In the genomic region with DNA sequence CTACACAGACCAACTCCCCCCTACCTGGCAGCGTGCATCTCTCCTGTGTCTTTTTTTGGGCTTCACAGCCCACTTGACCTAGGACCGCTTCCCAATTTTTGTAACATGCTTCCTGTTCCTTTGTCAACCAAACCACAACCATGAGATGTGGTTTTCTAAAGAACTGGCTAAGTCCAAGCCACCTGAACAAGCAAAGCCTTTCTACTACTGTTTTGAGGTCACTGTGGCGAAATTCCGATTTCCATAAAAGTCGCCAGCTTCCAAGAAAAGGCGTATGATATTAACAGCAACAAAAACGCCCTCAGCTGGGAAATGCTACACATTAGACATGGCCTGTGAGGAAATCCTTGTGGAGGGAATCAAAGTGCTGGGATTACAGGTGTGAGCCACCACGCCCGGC, we compare ENCODE assay signal across 20 cellular contexts. TPM values are rescaled to one million over a fixed set of nuclear protein-coding genes. Genes with fewer than 3 reads are reported as not detected.
A peak's percentile ranks its signal among the peaks of the same experiment; 100 is the strongest.
DNase-seq lines count a peak whose midpoint lies in the region; ATAC-seq, FAIRE-seq and TF ChIP-seq lines count a peak whose summit lies in the region.
"Had no signal": no experiment of that assay in that cellular context is flagged by ENCODE, and none has a peak within 500 bp of the region (broad histone marks: within the 10 kb centered on the region; RNA-seq: fewer than 3 reads in every experiment).

No MANE protein-coding gene starts in this region.

- TF ChIP-seq RAD21 in K562 (CRISPR knock-in tag; conservative IDR thresholded peaks at IDR 0.05 in 1 of 2, IDR thresholded peaks at IDR 0.05 in 1 of 2), result no peak

- H3K27ac ChIP-seq in PC-9 (peak overlapping the region; percentile 95), K562 (ENCODE audit: extremely low read depth, low read depth, low read length) (no peak overlapping the region)

- BruUV-seq in PC-9 (replicated peaks; lab: Mats Ljungman, UMichigan) (no TSS peak), K562 (replicated peaks; lab: Mats Ljungman, UMichigan) (no TSS peak)

- H3K79me2 ChIP-seq in PC-9 (ENCODE audit: low read depth) (no peaks in the 10 kb centered on the region), K562 (ENCODE audit: control insufficient read depth, insufficient read depth, low read length) (no peaks in the 10 kb centered on the region)

- peak overlapping the region; percentile 84 for H3K27ac Mint-ChIP-seq in HFFc6
- H3K27ac Mint-ChIP-seq in stimulated activated naive B cell treated with anti-CD40 and anti-IgM and Interleukin-4, amounts not matched to agents 10 μg/mL and 1 μg/mL and 100 μg/mL, for 72 hours, result no peak overlapping the region

- TF ChIP-seq EP300 in K562 (IDR thresholded peaks at IDR 0.05; ENCODE audit: low read length), result no peak

- ATAC-seq in K562, result no peak
- ATAC-seq in stimulated activated naive B cell treated with anti-CD40 and anti-IgM and Interleukin-4, amounts not matched to agents 10 μg/mL and 1 μg/mL and 100 μg/mL, for 72 hours (replicated peaks), result peak; percentile 41 to 54
- ATAC-seq: Right ventricle myocardium inferior had no signal

- H4K20me1 ChIP-seq in PC-9 (ENCODE audit: insufficient read depth), result no peaks in the 10 kb centered on the region
- H4K20me1 ChIP-seq in K562 (replicated peaks; ENCODE audit: control insufficient read depth, insufficient read depth, low read length), result no peaks in the 10 kb centered on the region

- H3F3A ChIP-seq in PC-9 (ENCODE audit: insufficient read depth, low read depth), result peaks cover 41% of the 10 kb centered on the region

- CTCF ChIA-PET in PC-9 (lab: Charles Lee), result no interaction called here
- CTCF ChIA-PET in K562 (lab: Yijun Ruan, JAX; ENCODE audit: low intra/inter-chr PET ratio), result no interaction called here

- H3K36me3 ChIP-seq in PC-9 (ENCODE audit: low read depth), result no peaks in the 10 kb centered on the region
- no peaks in the 10 kb centered on the region for H3K36me3 ChIP-seq in K562 (ENCODE audit: control insufficient read depth, insufficient read depth, low read length)
- H3K36me3 ChIP-seq: BE2C had no signal

- no peak for FAIRE-seq in K562 (lab: Jason Lieb, UNC)
- FAIRE-seq: GM18507, HepG2 had no signal

- no peaks in the 10 kb centered on the region for H3K9me3 Mint-ChIP-seq in HFFc6
- peaks cover 2 to 4% of the 10 kb centered on the region in 2 donors for H3K9me3 Mint-ChIP-seq in stimulated activated naive B cell treated with anti-CD40 and anti-IgM and Interleukin-4, amounts not matched to agents 10 μg/mL and 1 μg/mL and 100 μg/mL, for 72 hours

- 60% methylated on average over 9 of the region's 9 CpGs for WGBS in K562 (ENCODE audit: insufficient coverage, low coverage, missing lambda C conversion rate)

- no peak overlapping the region for H3K9ac ChIP-seq in K562 (ENCODE audit: insufficient read depth in 1 of 2, low read depth in 2 of 2, low read length in 2 of 2)

- in situ Hi-C loops in K562 (cut with MboI), result no loop called here
- in situ Hi-C loops in GM13976 (cut with MboI; ENCODE audit: low sequenced_read_pairs, unreplicated experiment), result no loop called here

- H3K4me1 ChIP-seq in PC-9 (replicated peaks; ENCODE audit: insufficient read depth), result peaks cover 34% of the 10 kb centered on the region
- peaks cover 0 to 13% of the 10 kb centered on the region in 2 experiments; a peak in 3 of 5 replicates for H3K4me1 ChIP-seq in K562 (replicated peaks in 1 of 2; ENCODE audit: control insufficient read depth in 2 of 2, insufficient read depth in 2 of 2, low read length in 2 of 2)
- H3K4me1 ChIP-seq: BE2C had no signal

- peaks cover 38% of the 10 kb centered on the region for H3K4me1 Mint-ChIP-seq in HFFc6 (ENCODE audit: low read depth)
- H3K4me1 Mint-ChIP-seq in stimulated activated naive B cell treated with anti-CD40 and anti-IgM and Interleukin-4, amounts not matched to agents 10 μg/mL and 1 μg/mL and 100 μg/mL, for 72 hours, result peaks cover 9 to 11% of the 10 kb centered on the region in 2 donors

- intact Hi-C loops in PC-9 (cut with micrococcal nuclease; ENCODE audit: unreplicated experiment) (no loop called here), K562 (cut with micrococcal nuclease) (no loop called here)

- H3K4me3 Mint-ChIP-seq in HFFc6, result no peak overlapping the region
- no peak overlapping the region for H3K4me3 Mint-ChIP-seq in stimulated activated naive B cell treated with anti-CD40 and anti-IgM and Interleukin-4, amounts not matched to agents 10 μg/mL and 1 μg/mL and 100 μg/mL, for 72 hours

- POLR2A ChIA-PET in PC-9 (lab: Charles Lee; ENCODE audit: unreplicated experiment), result no interaction called here
- POLR2A ChIA-PET in K562 (lab: Yijun Ruan, JAX), result interaction anchor here (1.0 to 1.3 kb wide), 2 partner anchors 18 to 85 kb away, joined by 3 to 5 read pairs; partner anchors contain the start of gene RNF19B

- TF ChIP-seq CTCF in HFFc6 (IDR thresholded peaks at IDR 0.05) (no peak), PC-9 (conservative IDR thresholded peaks at IDR 0.05) (no peak), K562 (IDR thresholded peaks at IDR 0.05 in 2 of 3, conservative IDR thresholded peaks at IDR 0.05 in 1 of 3; ENCODE audit: insufficient read depth in 2 of 3, low read depth in 1 of 3, low read length in 3 of 3) (no peak), GM13976 (IDR thresholded peaks at IDR 0.05; ENCODE audit: borderline replicate concordance, control extremely low read depth, extremely low read depth, insufficient read depth, missing control alignments) (no peak)

- H3K4me2 ChIP-seq in PC-9, result peak overlapping the region; percentile 50; the same call in 1 of the 2 replicates
- H3K4me2 ChIP-seq in K562 (ENCODE audit: insufficient read depth, low read length), result no peak overlapping the region

- DNase-seq in HFFc6, result no peak
- DNase-seq in PC-9, result no peak
- DNase-seq in K562 (ENCODE audit: extremely low read depth in 1 of 4, low spot score in 3 of 4), result no peak
- DNase-seq in stimulated activated naive B cell treated with anti-CD40 and anti-IgM and Interleukin-4, amounts not matched to agents 10 μg/mL and 1 μg/mL and 100 μg/mL, for 72 hours, result no peak
- DNase-seq in pons (ENCODE audit: low spot score), result no peak
- DNase-seq in GM13976 (ENCODE audit: low spot score), result no peak
- no peak for DNase-seq in NCI-H446 treated with DMSO at 0.1 percent for 48 hours (lab: John Stamatoyannopoulos, UW)
- DNase-seq: activated CD4-positive, alpha-beta T cell treated with anti-CD3 and anti-CD28 coated beads, Interleukin-2, amount 50 U/mL, for 1 hour; activated effector memory CD4-positive, alpha-beta T cell treated with Interleukin-2 at 50 U/mL for 16 hours; BE2C; central memory CD4-positive, alpha-beta T cell; hypothalamus; islet precursor cell; NCI-H2081 treated with DMSO at 0.1 percent for 48 hours; stimulated activated CD4-positive, alpha-beta T cell treated with anti-CD3 and anti-CD28 coated beads, Interleukin-12 subunit alpha, Interleukin-12 subunit beta, amount 100 ng/mL, for 4 hours; T-helper 1 cell had no signal

- H3K27me3 ChIP-seq in PC-9 (ENCODE audit: insufficient read depth, low read depth) (no peaks in the 10 kb centered on the region), K562 (ENCODE audit: control insufficient read depth in 2 of 2, insufficient read depth in 2 of 2, low read length in 2 of 2) (no peaks in the 10 kb centered on the region; a peak in 1 of 5 replicates)
- H3K27me3 ChIP-seq: BE2C had no signal

- H3K4me3 ChIP-seq in PC-9 (no peak overlapping the region), K562 (no peak overlapping the region)
- H3K4me3 ChIP-seq: lung had no signal

- TF ChIP-seq POLR2A in K562 (conservative IDR thresholded peaks at IDR 0.05), result no peak

- H3K9me1 ChIP-seq in K562 (ENCODE audit: control insufficient read depth, insufficient read depth, low read length), result no peaks in the 10 kb centered on the region

- no peaks in the 10 kb centered on the region for H3K36me3 Mint-ChIP-seq in HFFc6 (ENCODE audit: low read depth)
- H3K36me3 Mint-ChIP-seq in stimulated activated naive B cell treated with anti-CD40 and anti-IgM and Interleukin-4, amounts not matched to agents 10 μg/mL and 1 μg/mL and 100 μg/mL, for 72 hours, result peaks cover 2 to 4% of the 10 kb centered on the region in 2 donors

- no peak overlapping the region for H2AFZ ChIP-seq in PC-9
- H2AFZ ChIP-seq in K562 (ENCODE audit: low read depth, low read length), result no peak overlapping the region

- no peaks in the 10 kb centered on the region; the same call in 1 of the 2 replicates for H3K27me3 Mint-ChIP-seq in HFFc6 (ENCODE audit: insufficient read depth)
- H3K27me3 Mint-ChIP-seq in stimulated activated naive B cell treated with anti-CD40 and anti-IgM and Interleukin-4, amounts not matched to agents 10 μg/mL and 1 μg/mL and 100 μg/mL, for 72 hours, result peaks cover 6 to 13% of the 10 kb centered on the region in 2 donors

- no peaks in the 10 kb centered on the region for H3K9me2 ChIP-seq in PC-9 (ENCODE audit: insufficient read depth)

- H3K9me3 ChIP-seq in PC-9 (ENCODE audit: insufficient read depth, low read depth), result no peaks in the 10 kb centered on the region
- H3K9me3 ChIP-seq in K562 (replicated peaks; ENCODE audit: control insufficient read depth, insufficient read depth, low read depth, low read length), result no peaks in the 10 kb centered on the region
- H3K9me3 ChIP-seq: BE2C had no signal

RNA-seq across cellular contexts. Expression of gene AK2, which starts 12.7 kb away (rescaled TPM):
- total RNA-seq in HFFc6 (2021; fragmentation: NEBNext Ultra II Directional; extraction: Animal tissue kit (Norgen Biotek cat#: 25700)), result 100 to 1,000 TPM; 160 to 173 (median 168) TPM
- total RNA-seq in PC-9 (2021) (191 and 232 TPM in 2 replicates), K562 (2014; rRNA removed) (349 and 444 TPM in 2 replicates), K562 (2014; rRNA removed; fragmentation: Illumina TruSeq; extraction: Trizol) (456 and 483 TPM in 2 replicates), K562 (2015; rRNA removed; fragmentation: Illumina TruSeq; extraction: Trizol) (490 and 510 TPM in 2 replicates), K562 (2021) (509 and 517 TPM in 2 replicates)
- total RNA-seq in K562 (2011; cell fraction: chromatin; rRNA removed; ENCODE audit: low replicate concordance), result 308 and 373 TPM in 2 replicates
- total RNA-seq in K562 (2011; cell fraction: nucleolus; rRNA removed), result 190 and 213 TPM in 2 replicates
- total RNA-seq in K562 (2011; cell fraction: nucleoplasm; rRNA removed), result 283 and 338 TPM in 2 replicates
- polyA plus RNA-seq in K562 (2011; rRNA removed) (447 and 549 TPM in 2 replicates), K562 (2014; fragmentation: Illumina TruSeq; extraction: Trizol) (802 and 1,050 TPM in 2 replicates), K562 (2014; fragmentation: Nextera tagmentation; extraction: Ambion mirVana) (100 to 1,000 TPM; 105 to 140 TPM), K562 (2014; rRNA removed) (512 and 577 TPM in 2 replicates)
- polyA plus RNA-seq in K562 (2011; cell fraction: cytosol; rRNA removed), result 383 and 522 TPM in 2 replicates
- 310 and 377 TPM in 2 replicates for polyA plus RNA-seq in K562 (2011; cell fraction: nucleus; rRNA removed)
- polyA plus RNA-seq in K562 (2012), result 354 and 451 TPM in 2 replicates
- 247 and 258 TPM in 2 replicates for polyA minus RNA-seq in K562 (2011; rRNA and poly(A)+ RNA removed)
- polyA minus RNA-seq in K562 (2011; cell fraction: cytosol; rRNA and poly(A)+ RNA removed), result 169 and 177 TPM in 2 replicates
- polyA minus RNA-seq in K562 (2011; cell fraction: nucleus; rRNA and poly(A)+ RNA removed), result 101 and 183 TPM in 2 replicates

RNA-seq across cellular contexts. Expression of gene AZIN2, which starts 31.6 kb away (rescaled TPM):
- 1 to 10 TPM; 2.4 to 3.7 (median 3.1) TPM for total RNA-seq in HFFc6 (2021; fragmentation: NEBNext Ultra II Directional; extraction: Animal tissue kit (Norgen Biotek cat#: 25700))
- total RNA-seq in PC-9 (2021) (7.3 and 11.6 TPM in 2 replicates), K562 (2014; rRNA removed) (0.61 and 0.91 TPM in 2 replicates), K562 (2014; rRNA removed; fragmentation: Illumina TruSeq; extraction: Trizol) (0.18 and 0.57 TPM in 2 replicates), K562 (2015; rRNA removed; fragmentation: Illumina TruSeq; extraction: Trizol) (0.14 and 0.23 TPM in 2 replicates), K562 (2021) (0.36 and 0.42 TPM in 2 replicates)
- total RNA-seq in K562 (2011; cell fraction: chromatin; rRNA removed; ENCODE audit: low replicate concordance), result 3.5 and 3.7 TPM in 2 replicates
- total RNA-seq in K562 (2011; cell fraction: nucleolus; rRNA removed), result 2.2 and 6.7 TPM in 2 replicates
- total RNA-seq in K562 (2011; cell fraction: nucleoplasm; rRNA removed), result 1.5 and 3.9 TPM in 2 replicates
- polyA plus RNA-seq in K562 (2011; rRNA removed) (0.41 and 0.68 TPM in 2 replicates), K562 (2014; fragmentation: Illumina TruSeq; extraction: Trizol) (0.06 and 0.82 TPM in 2 replicates), K562 (2014; fragmentation: Nextera tagmentation; extraction: Ambion mirVana) (not detected), K562 (2014; rRNA removed) (0.22 and 0.56 TPM in 2 replicates)
- 0.41 and 0.57 TPM in 2 replicates for polyA plus RNA-seq in K562 (2011; cell fraction: cytosol; rRNA removed)
- polyA plus RNA-seq in K562 (2011; cell fraction: nucleus; rRNA removed), result 1.8 and 1.9 TPM in 2 replicates
- polyA plus RNA-seq in K562 (2012), result 0.65 and 1.1 TPM in 2 replicates
- 0.39 and 0.77 TPM in 2 replicates for polyA minus RNA-seq in K562 (2011; rRNA and poly(A)+ RNA removed)
- not detected in 2 replicates for polyA minus RNA-seq in K562 (2011; cell fraction: cytosol; rRNA and poly(A)+ RNA removed)
- 1.2 and 2.2 TPM in 2 replicates for polyA minus RNA-seq in K562 (2011; cell fraction: nucleus; rRNA and poly(A)+ RNA removed)
